ENCODE assay signal across 1 cellular context in the genomic region with DNA sequence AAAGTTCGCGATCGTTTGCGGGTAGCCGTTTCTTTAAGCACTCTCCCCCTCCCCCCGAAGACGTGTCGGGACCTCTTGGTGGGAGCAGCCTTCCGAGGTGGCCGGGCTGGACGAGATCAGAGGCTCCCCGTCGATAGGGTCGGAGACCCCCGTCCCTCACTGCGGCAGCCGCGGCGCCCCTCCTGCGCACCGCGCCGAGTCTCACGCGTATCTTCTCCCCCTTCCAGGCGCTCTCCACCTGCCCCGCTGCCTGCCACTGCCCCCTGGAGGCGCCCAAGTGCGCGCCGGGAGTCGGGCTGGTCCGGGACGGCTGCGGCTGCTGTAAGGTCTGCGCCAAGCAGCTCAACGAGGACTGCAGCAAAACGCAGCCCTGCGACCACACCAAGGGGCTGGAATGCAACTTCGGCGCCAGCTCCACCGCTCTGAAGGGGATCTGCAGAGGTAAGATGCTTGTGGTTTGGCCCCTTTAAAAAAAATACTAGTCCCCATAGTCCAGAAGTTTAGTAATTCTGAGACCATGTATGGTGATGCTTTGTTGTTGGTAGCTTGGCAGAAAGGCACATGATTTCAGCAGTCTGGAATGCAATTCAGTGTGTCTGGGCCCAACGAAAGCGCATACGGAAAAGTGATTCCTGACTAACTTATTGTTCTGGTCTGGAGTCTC.
A peak's percentile ranks its signal among the peaks of the same experiment; 100 is the strongest.
TF ChIP-seq lines count a peak whose summit lies in the region.

No MANE protein-coding gene starts in this region.

TF ChIP-seq in IMR-90, 13 proteins besides CTCF, POLR2A, EP300 and RAD21 (continued from another document):
- TF ChIP-seq, protein P1, sequence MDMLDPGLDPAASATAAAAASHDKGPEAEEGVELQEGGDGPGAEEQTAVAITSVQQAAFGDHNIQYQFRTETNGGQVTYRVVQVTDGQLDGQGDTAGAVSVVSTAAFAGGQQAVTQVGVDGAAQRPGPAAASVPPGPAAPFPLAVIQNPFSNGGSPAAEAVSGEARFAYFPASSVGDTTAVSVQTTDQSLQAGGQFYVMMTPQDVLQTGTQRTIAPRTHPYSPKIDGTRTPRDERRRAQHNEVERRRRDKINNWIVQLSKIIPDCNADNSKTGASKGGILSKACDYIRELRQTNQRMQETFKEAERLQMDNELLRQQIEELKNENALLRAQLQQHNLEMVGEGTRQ (IDR thresholded peaks at IDR 0.05; ENCODE audit: low read depth, low read length), result no peak; the same call in 1 of the 2 replicates
- TF ChIP-seq BHLHE40 (IDR thresholded peaks at IDR 0.05; ENCODE audit: low read depth, low read length) (no peak), SMC3 (IDR thresholded peaks at IDR 0.05; ENCODE audit: low read depth, low read length) (peak; percentile 41), CEBPB (IDR thresholded peaks at IDR 0.05; ENCODE audit: low read depth, low read length) (no peak), FOS (IDR thresholded peaks at IDR 0.05; ENCODE audit: low read depth, low read length) (peak; percentile 7; the same call in 1 of the 2 replicates), MAFK (IDR thresholded peaks at IDR 0.05; ENCODE audit: low read depth, low read length) (no peak), MAZ (IDR thresholded peaks at IDR 0.05; ENCODE audit: borderline replicate concordance, low read depth, low read length) (no peak), NFE2L2 (IDR thresholded peaks at IDR 0.05; ENCODE audit: low read depth, low read length) (peak; percentile 10; the same call in 1 of the 2 replicates)
- TF ChIP-seq, protein P2, sequence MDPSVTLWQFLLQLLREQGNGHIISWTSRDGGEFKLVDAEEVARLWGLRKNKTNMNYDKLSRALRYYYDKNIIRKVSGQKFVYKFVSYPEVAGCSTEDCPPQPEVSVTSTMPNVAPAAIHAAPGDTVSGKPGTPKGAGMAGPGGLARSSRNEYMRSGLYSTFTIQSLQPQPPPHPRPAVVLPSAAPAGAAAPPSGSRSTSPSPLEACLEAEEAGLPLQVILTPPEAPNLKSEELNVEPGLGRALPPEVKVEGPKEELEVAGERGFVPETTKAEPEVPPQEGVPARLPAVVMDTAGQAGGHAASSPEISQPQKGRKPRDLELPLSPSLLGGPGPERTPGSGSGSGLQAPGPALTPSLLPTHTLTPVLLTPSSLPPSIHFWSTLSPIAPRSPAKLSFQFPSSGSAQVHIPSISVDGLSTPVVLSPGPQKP (IDR thresholded peaks at IDR 0.05; ENCODE audit: borderline replicate concordance, low read depth, low read length), result no peak
